In the genomic region with DNA sequence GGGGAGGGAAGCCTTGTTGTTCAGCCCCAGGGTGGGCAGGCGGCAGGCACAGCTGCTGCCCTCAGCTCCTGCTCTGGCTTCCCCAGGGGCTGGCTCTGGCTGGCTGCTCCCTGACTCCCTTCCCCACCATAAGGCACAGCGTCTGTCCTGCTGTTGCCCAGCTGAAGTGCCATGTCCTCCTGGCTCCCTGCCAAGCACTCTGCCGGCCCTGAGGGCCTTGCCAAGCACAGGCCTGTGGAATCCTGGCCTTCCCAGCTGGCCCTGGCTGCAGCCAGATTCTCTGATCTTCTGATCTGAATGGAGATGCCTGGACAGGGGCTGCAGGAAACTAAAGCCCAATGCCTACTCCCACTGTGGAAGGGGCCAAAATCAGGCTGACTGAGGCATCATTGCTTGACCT, we compare ENCODE assay signal across 15 cellular contexts. TPM values are rescaled to one million over a fixed set of nuclear protein-coding genes. Genes with fewer than 3 reads are reported as not detected.
DNase-seq lines count a peak whose midpoint lies in the region; ATAC-seq and TF ChIP-seq lines count a peak whose summit lies in the region.
"Had no signal": no experiment of that assay in that cellular context is flagged by ENCODE, and none has a peak within 500 bp of the region (broad histone marks: within the 10 kb centered on the region; RNA-seq: fewer than 3 reads in every experiment).

No MANE protein-coding gene starts in this region.

- H3K27ac ChIP-seq in upper lobe of right lung: no peak overlapping the region

- intact Hi-C loops in upper lobe of right lung (cut with DNase I): no loop called here

- no peak overlapping the region for H3K4me3 ChIP-seq in upper lobe of right lung

- peaks cover 3% of the 10 kb centered on the region for H3K27me3 ChIP-seq in upper lobe of right lung

- H3K36me3 ChIP-seq in upper lobe of right lung: no peaks in the 10 kb centered on the region

- no peaks in the 10 kb centered on the region for H3K4me1 ChIP-seq in upper lobe of right lung

- DNase-seq in activated gamma-delta T cell (lab: John Stamatoyannopoulos, UW) (peak; percentile 4), activated gamma-delta T cell treated with Interleukin-2 at 50 U/mL for 16 hours (no peak), RPMI7951 (ENCODE audit: low read depth) (peak; percentile 8), left lobe of liver (ENCODE audit: low spot score) (peak; percentile 58), upper lobe of right lung (peak; percentile 80), HCEC 1CT (no peak)
- DNase-seq: DND-41; effector CD8-positive, alpha-beta T cell; MV-4-11; T-cell had no signal

- TF ChIP-seq CTCF in upper lobe of right lung (IDR thresholded peaks at IDR 0.05): no peak

- H3K9me3 ChIP-seq in upper lobe of right lung: no peaks in the 10 kb centered on the region

- peak; percentile 79 for ATAC-seq in left lobe of liver
- ATAC-seq in upper lobe of right lung: peak; percentile 49
- ATAC-seq in GM21360 (IDR thresholded peaks at IDR 0.05; ENCODE audit: unreplicated experiment): no peak
- no peak for ATAC-seq in GM18517 (IDR thresholded peaks at IDR 0.05; ENCODE audit: unreplicated experiment)
- ATAC-seq: activated T-helper 17 cell treated with anti-CD3 and anti-CD28 coated beads, Interleukin-2, amount 50 U/mL, for 72 hours; T-cell had no signal

RNA-seq across cellular contexts. Expression of gene IQCF6, which starts 1.1 kb away (rescaled TPM):
- not detected in 2 replicates for total RNA-seq in RPMI7951 (2014; rRNA removed; shearing (Covaris generic))
- total RNA-seq in left lobe of liver (not detected), upper lobe of right lung (not detected)
- total RNA-seq: activated T-helper 17 cell treated with anti-CD3 and anti-CD28 coated beads, Interleukin-2, amount 50 U/mL, for 72 hours; frontal cortex; H1; T-cell had no signal

Comparison
In these comparisons a context has a peak if more than half of its experiments do, and no peak if none do; other contexts are left out.
1. DNase-seq: peak in activated gamma-delta T cell (single experiment), RPMI7951 (single experiment), left lobe of liver (single experiment) and upper lobe of right lung (single experiment); none in activated gamma-delta T cell treated with Interleukin-2 at 50 U/mL for 16 hours (single experiment) and HCEC 1CT (single experiment).
2. ATAC-seq: peak in left lobe of liver (single experiment) and upper lobe of right lung (single experiment); none in GM21360 (single experiment) and GM18517 (single experiment).